Comparison of ENCODE assay signal across 8 cellular contexts in the genomic region with DNA sequence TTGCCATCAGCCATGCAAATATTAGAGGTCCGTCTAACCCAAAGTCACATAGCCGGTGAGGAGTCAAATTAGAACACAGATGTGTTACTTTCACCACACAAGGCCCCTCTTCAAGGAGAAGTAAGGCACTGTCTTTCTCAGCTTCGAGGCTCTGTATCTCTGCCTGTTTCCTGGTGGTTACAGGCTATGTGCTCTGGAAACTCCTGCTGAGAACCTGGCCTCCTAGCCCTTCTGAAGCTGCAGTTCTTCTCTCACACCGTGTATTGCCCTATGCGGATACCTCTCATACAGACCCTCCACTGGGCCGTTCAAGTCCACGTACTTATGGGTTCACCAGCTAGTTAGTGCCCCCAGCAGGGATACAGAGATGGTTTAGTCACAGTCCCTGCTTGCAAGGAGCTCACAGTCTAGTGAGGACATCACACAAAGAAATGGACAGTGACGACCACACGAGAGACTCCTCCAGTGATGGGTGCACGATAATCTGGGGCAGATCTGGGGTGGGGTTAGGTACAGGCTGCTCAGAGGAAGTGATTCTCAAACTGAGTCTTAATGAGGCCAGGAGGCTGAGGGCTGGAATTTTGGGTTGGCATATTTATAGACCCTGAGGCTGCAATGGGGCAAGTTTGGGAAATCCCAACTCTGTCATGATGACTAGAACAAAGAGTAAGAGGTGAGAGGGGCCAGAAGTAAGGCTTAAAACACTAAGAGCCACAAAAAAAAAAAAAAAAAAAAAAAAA. TPM values are rescaled to one million over a fixed set of nuclear protein-coding genes. Genes with fewer than 3 reads are reported as not detected.
DNase-seq lines count a peak whose midpoint lies in the region; ATAC-seq lines count a peak whose summit lies in the region.

No MANE protein-coding gene starts in this region.

- CTCF ChIA-PET in activated CD4-positive, alpha-beta T cell treated with anti-CD3 and anti-CD28 coated beads, Interleukin-2, amount 10 ng/mL, durations not matched to agents 7 days and 5 days (lab: Charles Lee) = interaction anchor here (1.3 kb wide), 1 partner anchor 9 kb away, joined by 3 read pairs; no protein-coding TSS in a partner anchor

- H3K36me3 Mint-ChIP-seq in activated CD4-positive, alpha-beta T cell treated with anti-CD3 and anti-CD28 coated beads, Interleukin-2, amount 10 ng/mL, durations not matched to agents 7 days and 5 days (ENCODE audit: low read depth) = no peaks in the 10 kb centered on the region
- H3K36me3 Mint-ChIP-seq in natural killer cell treated with Interleukin-12 subunit alpha and Interleukin-12 subunit beta and Interleukin-15 and Interleukin-18, amount 100 ng/mL, for 72 hours = no peaks in the 10 kb centered on the region

- H3K27ac Mint-ChIP-seq in activated CD4-positive, alpha-beta T cell treated with anti-CD3 and anti-CD28 coated beads, Interleukin-2, amount 10 ng/mL, durations not matched to agents 7 days and 5 days = peak overlapping the region; percentile 7
- peak overlapping the region; percentile 92 to 93 for H3K27ac Mint-ChIP-seq in natural killer cell treated with Interleukin-12 subunit alpha and Interleukin-12 subunit beta and Interleukin-15 and Interleukin-18, amount 100 ng/mL, for 72 hours

- H3K9me3 Mint-ChIP-seq in activated CD4-positive, alpha-beta T cell treated with anti-CD3 and anti-CD28 coated beads, Interleukin-2, amount 10 ng/mL, durations not matched to agents 7 days and 5 days = no peaks in the 10 kb centered on the region
- no peaks in the 10 kb centered on the region for H3K9me3 Mint-ChIP-seq in natural killer cell treated with Interleukin-12 subunit alpha and Interleukin-12 subunit beta and Interleukin-15 and Interleukin-18, amount 100 ng/mL, for 72 hours

- no peak overlapping the region for H3K27ac ChIP-seq in substantia nigra (ENCODE audit: low read depth, low read length, poor library complexity, severe bottlenecking)

- no peaks in the 10 kb centered on the region for H3K27me3 Mint-ChIP-seq in activated CD4-positive, alpha-beta T cell treated with anti-CD3 and anti-CD28 coated beads, Interleukin-2, amount 10 ng/mL, durations not matched to agents 7 days and 5 days
- H3K27me3 Mint-ChIP-seq in natural killer cell treated with Interleukin-12 subunit alpha and Interleukin-12 subunit beta and Interleukin-15 and Interleukin-18, amount 100 ng/mL, for 72 hours = no peaks in the 10 kb centered on the region

- no peak for DNase-seq in activated CD4-positive, alpha-beta T cell treated with anti-CD3 and anti-CD28 coated beads, Interleukin-2, amount 10 ng/mL, durations not matched to agents 7 days and 5 days
- no peak for DNase-seq in activated CD4-positive, alpha-beta T cell treated with anti-CD3 and anti-CD28 coated beads for 1 hour
- DNase-seq in M059J (ENCODE audit: low read depth) = peak; percentile 23
- DNase-seq in natural killer cell treated with Interleukin-12 subunit alpha and Interleukin-12 subunit beta and Interleukin-15 and Interleukin-18, amount 100 ng/mL, for 72 hours (ENCODE audit: low spot score) = peak; percentile 77
- no peak for DNase-seq in CD1c-positive myeloid dendritic cell (ENCODE audit: extremely low spot score)
- DNase-seq in HuH-7 (ENCODE audit: low spot score) = no peak
- DNase-seq in substantia nigra (lab: John Stamatoyannopoulos, UW) = no peak

- POLR2A ChIA-PET in activated CD4-positive, alpha-beta T cell treated with anti-CD3 and anti-CD28 coated beads, Interleukin-2, amount 10 ng/mL, durations not matched to agents 7 days and 5 days (lab: Charles Lee) = no interaction called here

- H3K4me1 Mint-ChIP-seq in activated CD4-positive, alpha-beta T cell treated with anti-CD3 and anti-CD28 coated beads, Interleukin-2, amount 10 ng/mL, durations not matched to agents 7 days and 5 days = peaks cover 8% of the 10 kb centered on the region
- H3K4me1 Mint-ChIP-seq in natural killer cell treated with Interleukin-12 subunit alpha and Interleukin-12 subunit beta and Interleukin-15 and Interleukin-18, amount 100 ng/mL, for 72 hours (ENCODE audit: low read depth in 2 of 2) = peaks cover 40 to 45% of the 10 kb centered on the region in 2 donors

- ATAC-seq in GM21825 (IDR thresholded peaks at IDR 0.05; ENCODE audit: unreplicated experiment) = peak; percentile 68
- peak; percentile 89 to 92 for ATAC-seq in natural killer cell treated with Interleukin-12 subunit alpha and Interleukin-12 subunit beta and Interleukin-15 and Interleukin-18, amount 100 ng/mL, for 72 hours

- no peak overlapping the region for H3K4me3 Mint-ChIP-seq in activated CD4-positive, alpha-beta T cell treated with anti-CD3 and anti-CD28 coated beads, Interleukin-2, amount 10 ng/mL, durations not matched to agents 7 days and 5 days
- peak overlapping the region; percentile 85 for H3K4me3 Mint-ChIP-seq in natural killer cell treated with Interleukin-12 subunit alpha and Interleukin-12 subunit beta and Interleukin-15 and Interleukin-18, amount 100 ng/mL, for 72 hours

RNA-seq across cellular contexts. Expression of gene ELOA, which starts 22.8 kb away (rescaled TPM):
- total RNA-seq in activated CD4-positive, alpha-beta T cell treated with anti-CD3 and anti-CD28 coated beads, Interleukin-2, amount 10 ng/mL, durations not matched to agents 7 days and 5 days = 10 to 100 TPM; 29.8 to 33.5 TPM
- total RNA-seq in M059J (2014; rRNA removed; shearing (Covaris generic)) = 57.6 and 74.5 TPM in 2 replicates
- total RNA-seq in natural killer cell treated with Interleukin-12 subunit alpha and Interleukin-12 subunit beta and Interleukin-15 and Interleukin-18, amount 100 ng/mL, for 72 hours = 10 to 100 TPM; 74.7 to 84.5 TPM

RNA-seq across cellular contexts. Expression of gene RPL11, which starts 28.8 kb away (rescaled TPM):
- total RNA-seq in activated CD4-positive, alpha-beta T cell treated with anti-CD3 and anti-CD28 coated beads, Interleukin-2, amount 10 ng/mL, durations not matched to agents 7 days and 5 days = 1,000 to 10,000 TPM; 1,078 to 1,188 TPM
- 897 and 1,213 TPM in 2 replicates for total RNA-seq in M059J (2014; rRNA removed; shearing (Covaris generic))
- total RNA-seq in natural killer cell treated with Interleukin-12 subunit alpha and Interleukin-12 subunit beta and Interleukin-15 and Interleukin-18, amount 100 ng/mL, for 72 hours = 100 to 1,000 TPM; 560 to 666 TPM

RNA-seq across cellular contexts. Expression of gene PITHD1, which starts 57.8 kb away (rescaled TPM):
- 10 to 100 TPM; 54.3 to 55.3 TPM for total RNA-seq in activated CD4-positive, alpha-beta T cell treated with anti-CD3 and anti-CD28 coated beads, Interleukin-2, amount 10 ng/mL, durations not matched to agents 7 days and 5 days
- 81.8 and 95.6 TPM in 2 replicates for total RNA-seq in M059J (2014; rRNA removed; shearing (Covaris generic))
- 10 to 100 TPM; 68.6 to 77.7 TPM for total RNA-seq in natural killer cell treated with Interleukin-12 subunit alpha and Interleukin-12 subunit beta and Interleukin-15 and Interleukin-18, amount 100 ng/mL, for 72 hours

Comparison
In these comparisons a context has a peak if more than half of its experiments do, and no peak if none do; other contexts are left out.
1. DNase-seq: peak in M059J (single experiment) and natural killer cell treated with Interleukin-12 subunit alpha and Interleukin-12 subunit beta and Interleukin-15 and Interleukin-18, amount 100 ng/mL, for 72 hours (single experiment); none in activated CD4-positive, alpha-beta T cell treated with anti-CD3 and anti-CD28 coated beads, Interleukin-2, amount 10 ng/mL, durations not matched to agents 7 days and 5 days (single experiment), activated CD4-positive, alpha-beta T cell treated with anti-CD3 and anti-CD28 coated beads for 1 hour (single experiment), CD1c-positive myeloid dendritic cell (single experiment), HuH-7 (single experiment) and substantia nigra (0 of 49).